ENCODE assay signal across 1 cellular context in the genomic region with DNA sequence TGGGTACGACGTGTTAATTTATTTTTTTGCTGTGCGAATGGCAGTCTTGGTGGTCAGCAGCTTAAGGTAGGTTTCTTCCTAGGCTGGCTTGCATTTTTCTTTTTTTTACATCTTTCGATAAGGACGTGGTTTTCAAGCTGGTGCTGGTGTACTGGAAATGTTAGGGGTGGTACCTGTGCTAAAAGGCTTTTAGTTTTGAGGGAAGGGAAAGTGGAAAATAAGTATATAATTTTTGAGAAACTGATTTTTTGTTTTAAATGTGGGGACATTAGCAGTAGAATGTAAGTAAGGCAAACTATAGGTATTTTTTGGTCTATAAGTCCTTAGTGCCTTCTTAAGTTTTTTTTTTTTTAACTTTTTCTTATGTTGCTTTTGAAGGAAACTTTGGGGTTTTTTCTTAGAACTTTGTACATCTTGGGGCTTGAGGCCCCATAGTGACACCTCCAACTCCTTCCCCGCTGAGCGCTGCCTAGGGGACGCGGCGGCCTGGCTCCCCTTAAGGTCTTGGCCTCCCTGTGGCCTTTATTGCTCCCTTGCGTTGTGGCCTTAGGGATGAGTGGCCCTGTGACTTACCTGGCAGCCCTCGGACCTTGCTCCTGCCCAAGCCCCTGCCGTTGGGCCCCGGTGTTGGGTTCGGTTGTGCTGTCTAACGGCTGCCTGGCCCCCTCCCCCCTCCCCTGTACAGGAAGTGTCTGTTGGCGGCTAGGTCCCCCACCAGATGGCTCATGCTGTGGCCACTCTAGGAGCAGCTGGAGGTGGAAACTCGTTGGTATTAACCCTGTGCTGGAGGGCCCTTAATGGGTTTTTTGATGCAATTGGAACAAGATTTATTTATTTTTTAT.
A peak's percentile ranks its signal among the peaks of the same experiment; 100 is the strongest.
TF ChIP-seq lines count a peak whose summit lies in the region.

No MANE protein-coding gene starts in this region.

TF ChIP-seq in HepG2, 621 proteins besides CTCF, POLR2A, EP300 and RAD21 (continued from another document and continues in another):
- TF ChIP-seq, protein P1, sequence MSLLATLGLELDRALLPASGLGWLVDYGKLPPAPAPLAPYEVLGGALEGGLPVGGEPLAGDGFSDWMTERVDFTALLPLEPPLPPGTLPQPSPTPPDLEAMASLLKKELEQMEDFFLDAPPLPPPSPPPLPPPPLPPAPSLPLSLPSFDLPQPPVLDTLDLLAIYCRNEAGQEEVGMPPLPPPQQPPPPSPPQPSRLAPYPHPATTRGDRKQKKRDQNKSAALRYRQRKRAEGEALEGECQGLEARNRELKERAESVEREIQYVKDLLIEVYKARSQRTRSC (CRISPR knock-in tag; IDR thresholded peaks at IDR 0.05; ENCODE audit: low read depth) = 0 out of 2 replicates have a peak, but pooled peaks have one; percentile 85
- TF ChIP-seq ZNF629 (CRISPR knock-in tag; conservative IDR thresholded peaks at IDR 0.05) = peak; percentile 65; the same call in 1 of the 2 replicates
- TF ChIP-seq SIN3A (IDR thresholded peaks at IDR 0.05; ENCODE audit: borderline replicate concordance, low read depth, low read length) = peak; percentile 63; the same call in 1 of the 2 replicates
- peak; percentile 87; the same call in 1 of the 2 replicates for TF ChIP-seq ZNF709 (CRISPR knock-in tag; IDR thresholded peaks at IDR 0.05)
- TF ChIP-seq KDM5A (IDR thresholded peaks at IDR 0.05; ENCODE audit: borderline replicate concordance, low read length) = peak; percentile 64; the same call in 1 of the 2 replicates
- TF ChIP-seq ESRRA (CRISPR knock-in tag; IDR thresholded peaks at IDR 0.05; ENCODE audit: low read depth) = peak; percentile 93
- TF ChIP-seq, protein P2, sequence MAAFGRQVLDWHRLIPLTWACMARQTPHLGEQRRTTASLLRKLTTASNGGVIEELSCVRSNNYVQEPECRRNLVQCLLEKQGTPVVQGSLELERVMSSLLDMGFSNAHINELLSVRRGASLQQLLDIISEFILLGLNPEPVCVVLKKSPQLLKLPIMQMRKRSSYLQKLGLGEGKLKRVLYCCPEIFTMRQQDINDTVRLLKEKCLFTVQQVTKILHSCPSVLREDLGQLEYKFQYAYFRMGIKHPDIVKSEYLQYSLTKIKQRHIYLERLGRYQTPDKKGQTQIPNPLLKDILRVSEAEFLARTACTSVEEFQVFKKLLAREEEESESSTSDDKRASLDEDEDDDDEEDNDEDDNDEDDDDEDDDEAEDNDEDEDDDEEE (CRISPR knock-in tag; IDR thresholded peaks at IDR 0.05) = no peak
- no peak for TF ChIP-seq ZNF850 (CRISPR knock-in tag; conservative IDR thresholded peaks at IDR 0.05)
- TF ChIP-seq YEATS2 (CRISPR knock-in tag; IDR thresholded peaks at IDR 0.05; ENCODE audit: borderline replicate concordance) = peak; percentile 93
- TF ChIP-seq SP1 (IDR thresholded peaks at IDR 0.05) = no peak
- peak; percentile 68 for TF ChIP-seq SP1 (CRISPR knock-in tag; IDR thresholded peaks at IDR 0.05)
- TF ChIP-seq ZNF761 (CRISPR knock-in tag; conservative IDR thresholded peaks at IDR 0.05) = peak; percentile 93
- no peak for TF ChIP-seq ZNF282 (IDR thresholded peaks at IDR 0.05; ENCODE audit: partially characterized antibody)
- TF ChIP-seq, protein P3, sequence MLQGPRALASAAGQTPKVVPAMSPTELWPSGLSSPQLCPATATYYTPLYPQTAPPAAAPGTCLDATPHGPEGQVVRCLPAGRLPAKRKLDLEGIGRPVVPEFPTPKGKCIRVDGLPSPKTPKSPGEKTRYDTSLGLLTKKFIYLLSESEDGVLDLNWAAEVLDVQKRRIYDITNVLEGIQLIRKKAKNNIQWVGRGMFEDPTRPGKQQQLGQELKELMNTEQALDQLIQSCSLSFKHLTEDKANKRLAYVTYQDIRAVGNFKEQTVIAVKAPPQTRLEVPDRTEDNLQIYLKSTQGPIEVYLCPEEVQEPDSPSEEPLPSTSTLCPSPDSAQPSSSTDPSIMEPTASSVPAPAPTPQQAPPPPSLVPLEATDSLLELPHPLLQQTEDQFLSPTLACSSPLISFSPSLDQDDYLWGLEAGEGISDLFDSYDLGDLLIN (CRISPR knock-in tag; IDR thresholded peaks at IDR 0.05; ENCODE audit: borderline replicate concordance) = 0 out of 2 replicates have a peak, but pooled peaks have one; percentile 94
- TF ChIP-seq ZNF747 (CRISPR knock-in tag; IDR thresholded peaks at IDR 0.05; ENCODE audit: borderline replicate concordance) = no peak
- TF ChIP-seq ZNF883 (CRISPR knock-in tag; IDR thresholded peaks at IDR 0.05; ENCODE audit: not compliant biosample characterization) = peak; percentile 91
- TF ChIP-seq, protein P4, sequence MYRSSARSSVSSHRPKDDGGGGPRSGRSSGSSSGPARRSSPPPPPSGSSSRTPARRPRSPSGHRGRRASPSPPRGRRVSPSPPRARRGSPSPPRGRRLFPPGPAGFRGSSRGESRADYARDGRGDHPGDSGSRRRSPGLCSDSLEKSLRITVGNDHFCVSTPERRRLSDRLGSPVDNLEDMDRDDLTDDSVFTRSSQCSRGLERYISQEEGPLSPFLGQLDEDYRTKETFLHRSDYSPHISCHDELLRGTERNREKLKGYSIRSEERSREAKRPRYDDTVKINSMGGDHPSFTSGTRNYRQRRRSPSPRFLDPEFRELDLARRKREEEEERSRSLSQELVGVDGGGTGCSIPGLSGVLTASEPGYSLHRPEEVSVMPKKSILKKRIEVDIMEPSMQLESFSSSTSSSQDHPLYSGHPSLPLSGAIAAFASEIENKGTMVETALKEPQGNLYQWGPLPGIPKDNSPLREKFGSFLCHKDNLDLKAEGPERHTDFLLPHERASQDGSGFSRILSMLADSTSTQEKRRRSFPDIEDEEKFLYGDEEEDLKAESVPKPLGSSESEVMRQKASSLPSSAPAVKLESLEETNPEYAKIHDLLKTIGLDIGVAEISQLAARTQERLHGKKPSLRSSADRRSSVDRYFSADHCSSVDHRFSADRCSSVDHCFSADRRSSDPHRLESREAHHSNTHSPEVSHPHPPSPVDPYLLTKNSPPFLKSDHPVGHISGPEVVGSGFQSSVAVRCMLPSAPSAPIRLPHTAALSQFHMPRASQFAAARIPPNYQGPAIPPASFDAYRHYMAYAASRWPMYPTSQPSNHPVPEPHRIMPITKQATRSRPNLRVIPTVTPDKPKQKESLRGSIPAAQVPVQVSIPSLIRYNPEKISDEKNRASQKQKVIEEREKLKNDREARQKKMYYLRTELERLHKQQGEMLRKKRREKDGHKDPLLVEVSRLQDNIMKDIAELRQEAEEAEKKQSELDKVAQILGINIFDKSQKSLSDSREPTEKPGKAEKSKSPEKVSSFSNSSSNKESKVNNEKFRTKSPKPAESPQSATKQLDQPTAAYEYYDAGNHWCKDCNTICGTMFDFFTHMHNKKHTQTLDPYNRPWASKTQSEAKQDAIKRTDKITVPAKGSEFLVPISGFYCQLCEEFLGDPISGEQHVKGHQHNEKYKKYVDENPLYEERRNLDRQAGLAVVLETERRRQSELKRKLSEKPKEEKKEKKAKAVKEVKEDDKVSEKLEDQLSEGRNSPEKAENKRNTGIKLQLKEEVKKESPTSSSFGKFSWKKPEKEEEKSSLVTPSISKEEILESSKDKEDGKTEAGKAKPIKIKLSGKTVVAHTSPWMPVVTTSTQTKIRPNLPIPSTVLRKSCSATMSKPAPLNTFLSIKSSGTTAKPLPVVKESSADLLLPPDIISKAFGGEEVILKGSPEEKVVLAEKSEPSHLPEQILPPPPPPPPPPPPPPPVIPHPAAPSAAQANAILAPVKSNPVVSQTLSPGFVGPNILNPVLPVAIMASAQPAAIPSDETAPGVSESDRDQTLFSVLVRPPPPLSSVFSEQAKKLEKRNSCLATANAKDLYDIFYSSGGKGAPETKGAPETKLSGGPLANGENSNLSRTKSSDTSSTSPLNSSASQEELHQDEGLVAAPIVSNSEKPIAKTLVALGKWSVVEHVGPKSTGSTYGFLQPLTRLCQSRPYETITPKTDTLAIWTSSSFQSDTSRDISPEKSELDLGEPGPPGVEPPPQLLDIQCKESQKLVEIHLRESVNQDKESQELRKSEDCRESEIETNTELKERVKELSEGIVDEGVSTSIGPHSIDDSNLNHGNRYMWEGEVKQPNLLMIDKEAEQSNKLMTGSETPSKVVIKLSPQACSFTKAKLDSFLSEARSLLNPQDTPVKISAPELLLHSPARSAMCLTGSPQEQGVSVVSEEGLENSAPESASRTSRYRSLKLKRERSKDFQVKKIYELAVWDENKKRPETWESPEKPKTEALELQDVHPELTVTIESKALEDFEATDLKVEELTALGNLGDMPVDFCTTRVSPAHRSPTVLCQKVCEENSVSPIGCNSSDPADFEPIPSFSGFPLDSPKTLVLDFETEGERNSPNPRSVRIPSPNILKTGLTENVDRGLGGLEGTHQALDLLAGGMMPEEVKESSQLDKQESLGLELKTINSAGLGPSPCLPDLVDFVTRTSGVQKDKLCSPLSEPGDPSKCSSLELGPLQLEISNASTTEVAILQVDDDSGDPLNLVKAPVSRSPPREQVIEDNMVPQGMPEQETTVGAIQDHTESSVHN (CRISPR knock-in tag; IDR thresholded peaks at IDR 0.05) = peak; percentile 89
- TF ChIP-seq, protein P5, sequence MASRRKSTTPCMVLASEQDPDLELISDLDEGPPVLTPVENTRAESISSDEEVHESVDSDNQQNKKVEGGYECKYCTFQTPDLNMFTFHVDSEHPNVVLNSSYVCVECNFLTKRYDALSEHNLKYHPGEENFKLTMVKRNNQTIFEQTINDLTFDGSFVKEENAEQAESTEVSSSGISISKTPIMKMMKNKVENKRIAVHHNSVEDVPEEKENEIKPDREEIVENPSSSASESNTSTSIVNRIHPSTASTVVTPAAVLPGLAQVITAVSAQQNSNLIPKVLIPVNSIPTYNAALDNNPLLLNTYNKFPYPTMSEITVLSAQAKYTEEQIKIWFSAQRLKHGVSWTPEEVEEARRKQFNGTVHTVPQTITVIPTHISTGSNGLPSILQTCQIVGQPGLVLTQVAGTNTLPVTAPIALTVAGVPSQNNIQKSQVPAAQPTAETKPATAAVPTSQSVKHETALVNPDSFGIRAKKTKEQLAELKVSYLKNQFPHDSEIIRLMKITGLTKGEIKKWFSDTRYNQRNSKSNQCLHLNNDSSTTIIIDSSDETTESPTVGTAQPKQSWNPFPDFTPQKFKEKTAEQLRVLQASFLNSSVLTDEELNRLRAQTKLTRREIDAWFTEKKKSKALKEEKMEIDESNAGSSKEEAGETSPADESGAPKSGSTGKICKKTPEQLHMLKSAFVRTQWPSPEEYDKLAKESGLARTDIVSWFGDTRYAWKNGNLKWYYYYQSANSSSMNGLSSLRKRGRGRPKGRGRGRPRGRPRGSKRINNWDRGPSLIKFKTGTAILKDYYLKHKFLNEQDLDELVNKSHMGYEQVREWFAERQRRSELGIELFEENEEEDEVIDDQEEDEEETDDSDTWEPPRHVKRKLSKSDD (CRISPR knock-in tag; IDR thresholded peaks at IDR 0.05; ENCODE audit: low read depth) = peak; percentile 95
- peak; percentile 32 to 44; a peak in 2 of 4 replicates for TF ChIP-seq NR2F1 (CRISPR knock-in tag; IDR thresholded peaks at IDR 0.05)
- TF ChIP-seq FOXA1 (IDR thresholded peaks at IDR 0.05) = no peak
- 0 out of 2 replicates have a peak, but pooled peaks have one; percentile 25 for TF ChIP-seq FOXA1 (CRISPR knock-in tag; IDR thresholded peaks at IDR 0.05)
- peak; percentile 88 for TF ChIP-seq HOXD1 (CRISPR knock-in tag; IDR thresholded peaks at IDR 0.05)
- no peak for TF ChIP-seq ZNF3 (CRISPR knock-in tag; IDR thresholded peaks at IDR 0.05)
- TF ChIP-seq PHF5A (CRISPR knock-in tag; IDR thresholded peaks at IDR 0.05; ENCODE audit: low read depth, unreplicated experiment) = peak; percentile 82
- TF ChIP-seq NCOA2 (CRISPR knock-in tag; IDR thresholded peaks at IDR 0.05) = peak; percentile 68
- TF ChIP-seq, protein P6, sequence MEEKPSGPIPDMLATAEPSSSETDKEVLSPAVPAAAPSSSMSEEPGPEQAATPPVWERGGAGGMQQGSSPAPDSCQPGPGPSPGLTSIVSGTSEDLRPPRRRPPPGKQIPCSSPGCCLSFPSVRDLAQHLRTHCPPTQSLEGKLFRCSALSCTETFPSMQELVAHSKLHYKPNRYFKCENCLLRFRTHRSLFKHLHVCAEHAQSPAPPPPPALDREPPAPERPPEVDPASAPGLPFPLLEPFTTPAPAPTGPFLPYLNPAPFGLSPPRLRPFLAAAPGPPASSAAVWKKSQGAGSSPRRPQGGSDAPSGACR (CRISPR knock-in tag; IDR thresholded peaks at IDR 0.05) = peak; percentile 99
- TF ChIP-seq CREB1 (IDR thresholded peaks at IDR 0.05) = peak; percentile 41
- peak; percentile 72 for TF ChIP-seq CREB1 (CRISPR knock-in tag; IDR thresholded peaks at IDR 0.05)
- no peak for TF ChIP-seq SOX6 (IDR thresholded peaks at IDR 0.05)
- TF ChIP-seq SOX6 (CRISPR knock-in tag; IDR thresholded peaks at IDR 0.05) = peak; percentile 87
- peak; percentile 91 for TF ChIP-seq THAP11 (CRISPR knock-in tag; IDR thresholded peaks at IDR 0.05)
- TF ChIP-seq, protein P7, sequence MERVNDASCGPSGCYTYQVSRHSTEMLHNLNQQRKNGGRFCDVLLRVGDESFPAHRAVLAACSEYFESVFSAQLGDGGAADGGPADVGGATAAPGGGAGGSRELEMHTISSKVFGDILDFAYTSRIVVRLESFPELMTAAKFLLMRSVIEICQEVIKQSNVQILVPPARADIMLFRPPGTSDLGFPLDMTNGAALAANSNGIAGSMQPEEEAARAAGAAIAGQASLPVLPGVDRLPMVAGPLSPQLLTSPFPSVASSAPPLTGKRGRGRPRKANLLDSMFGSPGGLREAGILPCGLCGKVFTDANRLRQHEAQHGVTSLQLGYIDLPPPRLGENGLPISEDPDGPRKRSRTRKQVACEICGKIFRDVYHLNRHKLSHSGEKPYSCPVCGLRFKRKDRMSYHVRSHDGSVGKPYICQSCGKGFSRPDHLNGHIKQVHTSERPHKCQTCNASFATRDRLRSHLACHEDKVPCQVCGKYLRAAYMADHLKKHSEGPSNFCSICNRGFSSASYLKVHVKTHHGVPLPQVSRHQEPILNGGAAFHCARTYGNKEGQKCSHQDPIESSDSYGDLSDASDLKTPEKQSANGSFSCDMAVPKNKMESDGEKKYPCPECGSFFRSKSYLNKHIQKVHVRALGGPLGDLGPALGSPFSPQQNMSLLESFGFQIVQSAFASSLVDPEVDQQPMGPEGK (CRISPR knock-in tag; IDR thresholded peaks at IDR 0.05) = peak; percentile 97
- peak; percentile 99; the same call in 1 of the 2 replicates for TF ChIP-seq ZNF839 (CRISPR knock-in tag; IDR thresholded peaks at IDR 0.05; ENCODE audit: borderline replicate concordance)
- TF ChIP-seq, protein P8, sequence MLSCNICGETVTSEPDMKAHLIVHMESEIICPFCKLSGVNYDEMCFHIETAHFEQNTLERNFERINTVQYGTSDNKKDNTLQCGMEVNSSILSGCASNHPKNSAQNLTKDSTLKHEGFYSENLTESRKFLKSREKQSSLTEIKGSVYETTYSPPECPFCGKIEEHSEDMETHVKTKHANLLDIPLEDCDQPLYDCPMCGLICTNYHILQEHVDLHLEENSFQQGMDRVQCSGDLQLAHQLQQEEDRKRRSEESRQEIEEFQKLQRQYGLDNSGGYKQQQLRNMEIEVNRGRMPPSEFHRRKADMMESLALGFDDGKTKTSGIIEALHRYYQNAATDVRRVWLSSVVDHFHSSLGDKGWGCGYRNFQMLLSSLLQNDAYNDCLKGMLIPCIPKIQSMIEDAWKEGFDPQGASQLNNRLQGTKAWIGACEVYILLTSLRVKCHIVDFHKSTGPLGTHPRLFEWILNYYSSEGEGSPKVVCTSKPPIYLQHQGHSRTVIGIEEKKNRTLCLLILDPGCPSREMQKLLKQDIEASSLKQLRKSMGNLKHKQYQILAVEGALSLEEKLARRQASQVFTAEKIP (CRISPR knock-in tag; IDR thresholded peaks at IDR 0.05; ENCODE audit: borderline replicate concordance) = no peak
- peak; percentile 98 for TF ChIP-seq KAT7 (CRISPR knock-in tag; IDR thresholded peaks at IDR 0.05; ENCODE audit: borderline replicate concordance)
- no peak for TF ChIP-seq ISX (CRISPR knock-in tag; conservative IDR thresholded peaks at IDR 0.05)
- peak; percentile 81 for TF ChIP-seq ZNF263 (CRISPR knock-in tag; IDR thresholded peaks at IDR 0.05)
- TF ChIP-seq CENPX (CRISPR knock-in tag; IDR thresholded peaks at IDR 0.05) = no peak
- TF ChIP-seq MIER3 (CRISPR knock-in tag; IDR thresholded peaks at IDR 0.05; ENCODE audit: borderline replicate concordance) = peak; percentile 93; the same call in 1 of the 2 replicates
